Comparison of ENCODE assay signal across 8 cellular contexts in the genomic region with DNA sequence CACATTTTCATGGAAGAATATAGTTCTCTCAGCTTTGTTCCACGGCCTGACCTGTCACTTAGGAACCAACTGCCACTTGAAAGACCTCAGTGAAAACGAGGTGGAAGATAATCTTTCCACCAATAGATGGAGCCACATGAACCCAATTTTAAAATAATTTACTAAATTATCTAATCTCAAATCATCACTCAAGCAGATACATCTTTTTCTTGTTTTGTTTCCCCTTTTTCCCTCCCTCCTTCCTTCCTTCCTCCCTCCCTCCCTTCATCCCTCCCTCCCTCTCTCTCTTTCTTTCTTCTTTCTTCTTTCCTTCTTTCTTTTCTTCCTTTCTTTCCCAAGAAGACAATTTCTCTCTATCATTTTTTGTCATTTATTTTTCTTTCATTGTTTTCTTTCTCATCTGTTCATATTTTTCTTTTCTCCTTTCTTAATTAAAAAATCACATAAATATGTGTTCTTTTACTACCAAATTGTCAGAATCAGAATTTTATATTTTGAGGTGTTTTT.
DNase-seq lines count a peak whose midpoint lies in the region; ATAC-seq and TF ChIP-seq lines count a peak whose summit lies in the region.

No MANE protein-coding gene starts in this region.

- no peaks in the 10 kb centered on the region for H4K20me1 ChIP-seq in neural progenitor cell (ENCODE audit: low read depth)

- H3K36me3 ChIP-seq in neural progenitor cell = no peaks in the 10 kb centered on the region

- peaks cover 3% of the 10 kb centered on the region for H3K9me3 Mint-ChIP-seq in neural progenitor cell

- H3K27me3 Mint-ChIP-seq in neural progenitor cell (ENCODE audit: insufficient read depth, low read depth) = peaks cover 3% of the 10 kb centered on the region

- no peaks in the 10 kb centered on the region for H3K4me1 ChIP-seq in neural progenitor cell

- no peak overlapping the region for H2AFZ ChIP-seq in neural progenitor cell (replicated peaks)

- no peaks in the 10 kb centered on the region for H3K9me3 ChIP-seq in neural progenitor cell (ENCODE audit: low read depth)

- no peak overlapping the region for H3K4me2 ChIP-seq in neural progenitor cell

- no peak overlapping the region for H3K27ac Mint-ChIP-seq in neural progenitor cell

- H3K9ac ChIP-seq in neural progenitor cell = no peak overlapping the region

- H3K79me2 ChIP-seq in neural progenitor cell (ENCODE audit: low read depth) = no peaks in the 10 kb centered on the region

- no peak overlapping the region for H3K27ac ChIP-seq in neural progenitor cell

- H3K27me3 ChIP-seq in neural progenitor cell = no peaks in the 10 kb centered on the region

- DNase-seq in NOMO-1 treated with DMSO at 0.1 percent for 48 hours (lab: John Stamatoyannopoulos, UW; ENCODE audit: unreplicated experiment) (peak; percentile 54), NOMO-1 treated with dmso at 0.1 percent for 144 hours (lab: John Stamatoyannopoulos, UW; ENCODE audit: unreplicated experiment) (no peak), NCI-H1105 treated with DMSO at 0.1 percent for 48 hours (lab: John Stamatoyannopoulos, UW) (peak; percentile 66), choroid plexus epithelial cell (ENCODE audit: low read depth) (peak; percentile 63), neural progenitor cell (ENCODE audit: low spot score) (peak; percentile 30), T-helper 1 cell (no peak)
- DNase-seq in activated naive CD4-positive, alpha-beta T cell treated with Interleukin-2 at 50 U/mL for 16 hours = no peak

- ATAC-seq in GM19455 (IDR thresholded peaks at IDR 0.05; ENCODE audit: unreplicated experiment) = no peak

- H3K4me1 Mint-ChIP-seq in neural progenitor cell = peaks cover 4% of the 10 kb centered on the region

- H3F3A ChIP-seq in neural progenitor cell (ENCODE audit: low read depth) = no peaks in the 10 kb centered on the region

- peak; percentile 62 for TF ChIP-seq CTCF in choroid plexus epithelial cell (conservative IDR thresholded peaks at IDR 0.05; ENCODE audit: low read depth, low read length)
- TF ChIP-seq CTCF in neural progenitor cell (IDR thresholded peaks at IDR 0.05) = peak; percentile 58

- no peak overlapping the region for H3K4me3 Mint-ChIP-seq in neural progenitor cell

- no peaks in the 10 kb centered on the region for H3K36me3 Mint-ChIP-seq in neural progenitor cell

- H3K4me3 ChIP-seq in choroid plexus epithelial cell (ENCODE audit: low read depth, low read length) (no peak overlapping the region), neural progenitor cell (no peak overlapping the region)

Comparison
In these comparisons a context has a peak if more than half of its experiments do, and no peak if none do; other contexts are left out.
1. DNase-seq: peak in NOMO-1 treated with DMSO at 0.1 percent for 48 hours (single experiment), NCI-H1105 treated with DMSO at 0.1 percent for 48 hours (single experiment), choroid plexus epithelial cell (single experiment) and neural progenitor cell (single experiment); none in NOMO-1 treated with dmso at 0.1 percent for 144 hours (single experiment), activated naive CD4-positive, alpha-beta T cell treated with Interleukin-2 at 50 U/mL for 16 hours (single experiment) and T-helper 1 cell (0 of 5).